In the genomic region with DNA sequence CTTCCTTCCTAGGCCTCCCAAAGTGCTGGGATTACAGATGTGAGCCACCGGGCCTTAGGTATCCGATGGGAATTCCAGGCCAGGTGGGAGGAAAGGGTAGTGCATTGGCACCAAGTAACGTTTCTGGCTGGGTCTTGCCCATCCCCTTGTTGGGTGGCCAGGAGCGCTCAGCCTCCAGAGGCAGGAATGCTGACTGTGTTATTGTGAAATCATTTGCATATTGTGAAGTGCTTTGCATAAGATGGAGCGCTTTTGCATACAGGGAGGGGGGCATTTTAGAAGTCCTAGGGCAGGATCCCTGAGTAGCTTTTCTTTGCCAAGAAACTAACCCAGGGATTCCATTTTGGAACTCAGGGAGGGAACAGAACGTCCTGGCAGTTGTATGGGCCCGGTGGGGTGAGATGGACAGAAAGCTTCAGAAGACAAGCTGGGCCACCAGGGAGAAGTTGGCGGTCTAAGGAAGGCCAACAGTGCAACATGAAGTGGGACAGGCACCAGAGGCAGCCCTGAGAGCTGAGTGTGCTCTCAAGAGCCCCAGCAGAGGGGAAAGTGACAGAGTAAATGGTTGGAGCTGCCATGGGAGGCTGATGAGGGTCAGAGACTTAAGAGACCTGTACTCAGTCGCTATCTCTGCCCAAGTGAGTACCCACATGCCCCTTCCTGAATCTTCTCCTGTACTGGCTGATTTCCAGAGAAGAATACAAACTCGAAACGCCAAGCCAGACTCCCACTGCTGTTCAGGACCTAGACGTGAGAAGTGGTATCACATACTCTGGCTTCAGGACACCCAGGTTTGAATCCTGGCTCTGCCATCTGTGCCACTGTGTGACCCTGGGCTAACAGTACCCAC, we compare ENCODE assay signal across 8 cellular contexts. TPM values are rescaled to one million over a fixed set of nuclear protein-coding genes. Genes with fewer than 3 reads are reported as not detected.
DNase-seq lines count a peak whose midpoint lies in the region; ATAC-seq and TF ChIP-seq lines count a peak whose summit lies in the region.

No MANE protein-coding gene starts in this region.

- no peak for TF ChIP-seq EP300 in esophagus muscularis mucosa (IDR thresholded peaks at IDR 0.05)

- H3K4me2 ChIP-seq in parathyroid adenoma (ENCODE audit: low read length) = peak overlapping the region; percentile 75

- WGBS in esophagus muscularis mucosa = 53% methylated on average over 12 of the region's 12 CpGs

- intact Hi-C loops in esophagus muscularis mucosa (cut with DNase I) = loop anchor here (5.0 kb wide), 1 partner anchor 35 kb away; no protein-coding TSS in a partner anchor

- H3K27me3 ChIP-seq in esophagus muscularis mucosa (no peaks in the 10 kb centered on the region), parathyroid adenoma (ENCODE audit: control insufficient read depth, insufficient read depth, low read length) (no peaks in the 10 kb centered on the region)

- peaks cover 25 to 48% (median 46%) of the 10 kb centered on the region in 4 donors for H3K4me1 ChIP-seq in esophagus muscularis mucosa
- peaks cover 11% of the 10 kb centered on the region for H3K4me1 ChIP-seq in parathyroid adenoma

- H3K4me3 ChIP-seq in GM08714 (ENCODE audit: low read length) (peak overlapping the region; percentile 67; the same call in 1 of the 2 replicates), esophagus muscularis mucosa (peak overlapping the region; percentile 82 to 94 (median 88)), parathyroid adenoma (ENCODE audit: low read depth, low read length) (peak overlapping the region; percentile 65)

- DNase-seq in RPMI8226 (peak; percentile 62), esophagus muscularis mucosa (ENCODE audit: extremely low spot score) (no peak), NCI-H2029 treated with DMSO at 0.1 percent for 48 hours (lab: John Stamatoyannopoulos, UW) (no peak), NCI-H1105 (lab: John Stamatoyannopoulos, UW) (no peak)
- DNase-seq in stimulated activated CD4-positive, alpha-beta T cell treated with anti-CD3 and anti-CD28 coated beads, Interleukin-4, amount 100 ng/mL, for 4 hours = no peak

- H3K79me2 ChIP-seq in parathyroid adenoma = no peaks in the 10 kb centered on the region

- H3K9ac ChIP-seq in parathyroid adenoma = no peak overlapping the region

- H3K36me3 ChIP-seq in esophagus muscularis mucosa (peaks cover 13 to 21% (median 17%) of the 10 kb centered on the region in 4 donors), parathyroid adenoma (ENCODE audit: control insufficient read depth, insufficient read depth, low read length) (no peaks in the 10 kb centered on the region)

- H2AFZ ChIP-seq in parathyroid adenoma = peak overlapping the region; percentile 63

- ATAC-seq in HG02610 (IDR thresholded peaks at IDR 0.05; ENCODE audit: unreplicated experiment) = no peak

- H3K27ac ChIP-seq in esophagus muscularis mucosa (replicated peaks in 1 of 4) (peak overlapping the region; percentile 96 to 98 (median 98)), parathyroid adenoma (peak overlapping the region; percentile 87)

- no peak for TF ChIP-seq CTCF in esophagus muscularis mucosa (IDR thresholded peaks at IDR 0.05)
- TF ChIP-seq CTCF in parathyroid adenoma (IDR thresholded peaks at IDR 0.05) = no peak

- no peaks in the 10 kb centered on the region for H3K9me3 ChIP-seq in esophagus muscularis mucosa
- no peaks in the 10 kb centered on the region for H3K9me3 ChIP-seq in parathyroid adenoma (ENCODE audit: control insufficient read depth, low read length)

- no peak for TF ChIP-seq POLR2A in esophagus muscularis mucosa (IDR thresholded peaks at IDR 0.05; ENCODE audit: low read depth)

RNA-seq across cellular contexts. Expression of gene SLC39A13, which starts 1.3 kb away (rescaled TPM):
- 100 to 1,000 TPM in 2 of 4 donors, 10 to 100 TPM in 2; 91.9 to 251 (median 129) TPM for total RNA-seq in esophagus muscularis mucosa

RNA-seq across cellular contexts. Expression of gene PSMC3, which starts 19.1 kb away (rescaled TPM):
- 100 to 1,000 TPM; 163 to 197 (median 182) TPM for total RNA-seq in esophagus muscularis mucosa

RNA-seq across cellular contexts. Expression of gene SPI1, which starts 28.8 kb away (rescaled TPM):
- total RNA-seq in esophagus muscularis mucosa = 10 to 100 TPM; 17.6 to 34.6 (median 20.5) TPM

RNA-seq across cellular contexts. Expression of gene RAPSN, which starts 41.8 kb away (rescaled TPM):
- 1 to 10 TPM in 1 of 4 donors, under 1 TPM in 3; 0.42 to 1.4 (median 0.70) TPM for total RNA-seq in esophagus muscularis mucosa

RNA-seq across cellular contexts. Expression of gene MYBPC3, which starts 54.6 kb away (rescaled TPM):
- total RNA-seq in esophagus muscularis mucosa = under 1 TPM in 2 of 4 donors, not detected in 2; 0.06 to 0.17 TPM
